ENCODE assay signal across 11 cellular contexts in the genomic region with DNA sequence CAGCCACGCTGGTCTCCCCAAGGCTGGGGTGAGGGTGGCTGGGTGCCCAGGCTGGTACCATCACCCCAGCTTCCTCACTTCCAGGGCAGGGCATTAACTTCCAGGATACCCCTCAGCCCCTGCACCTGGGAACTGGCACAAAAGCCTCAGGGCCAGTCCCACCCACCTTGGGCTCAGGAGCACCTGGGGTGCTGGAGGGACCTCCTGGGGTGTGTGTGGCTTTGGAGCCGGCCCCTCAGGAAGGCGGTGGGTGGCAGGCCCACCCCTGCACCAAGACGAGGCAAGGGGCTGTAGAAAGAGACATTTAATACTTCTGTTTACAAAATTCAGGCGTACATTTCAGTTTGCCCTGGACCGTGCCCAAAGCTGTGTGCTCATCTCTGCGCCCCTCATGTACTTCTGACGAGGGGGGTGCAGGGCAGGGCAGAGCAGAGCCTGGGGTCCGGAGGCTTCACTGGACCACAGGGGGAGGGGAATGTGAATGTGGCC. TPM values are rescaled to one million over a fixed set of nuclear protein-coding genes. Genes with fewer than 3 reads are reported as not detected.
DNase-seq lines count a peak whose midpoint lies in the region; ATAC-seq and TF ChIP-seq lines count a peak whose summit lies in the region.
"Had no signal": no experiment of that assay in that cellular context is flagged by ENCODE, and none has a peak within 500 bp of the region (broad histone marks: within the 10 kb centered on the region; RNA-seq: fewer than 3 reads in every experiment).

No MANE protein-coding gene starts in this region.

- H3K4me3 Mint-ChIP-seq in activated CD8-positive, alpha-beta memory T cell treated with anti-CD3 and anti-CD28 coated beads, Interleukin-2, amount 10 ng/mL, durations not matched to agents 7 days and 5 days, result no peak overlapping the region
- H3K4me3 Mint-ChIP-seq in effector memory CD8-positive, alpha-beta T cell, result no peak overlapping the region
- H3K4me3 Mint-ChIP-seq in progenitor cell of endocrine pancreas (ENCODE audit: low read depth), result no peak overlapping the region
- H3K4me3 Mint-ChIP-seq: CD4-positive, alpha-beta T cell; stimulated activated naive CD8-positive, alpha-beta T cell treated with anti-CD3 and anti-CD28 coated beads, Interleukin-15, Interleukin-2, amounts not matched to agents 100 ng/mL and 50 ng/mL, for 24 hours had no signal

- no peak overlapping the region for H3K27ac Mint-ChIP-seq in activated CD8-positive, alpha-beta memory T cell treated with anti-CD3 and anti-CD28 coated beads, Interleukin-2, amount 10 ng/mL, durations not matched to agents 7 days and 5 days
- H3K27ac Mint-ChIP-seq in effector memory CD8-positive, alpha-beta T cell, result peak overlapping the region; percentile 57 to 58
- H3K27ac Mint-ChIP-seq in progenitor cell of endocrine pancreas, result peak overlapping the region; percentile 90
- H3K27ac Mint-ChIP-seq: CD4-positive, alpha-beta T cell had no signal

- no peaks in the 10 kb centered on the region for H3K4me1 Mint-ChIP-seq in activated CD8-positive, alpha-beta memory T cell treated with anti-CD3 and anti-CD28 coated beads, Interleukin-2, amount 10 ng/mL, durations not matched to agents 7 days and 5 days
- H3K4me1 Mint-ChIP-seq in effector memory CD8-positive, alpha-beta T cell (ENCODE audit: low read depth in 2 of 2), result peaks cover 2 to 4% of the 10 kb centered on the region in 2 donors
- H3K4me1 Mint-ChIP-seq in progenitor cell of endocrine pancreas (ENCODE audit: low read depth), result peaks cover 1% of the 10 kb centered on the region

- no peak for TF ChIP-seq CTCF in progenitor cell of endocrine pancreas (IDR thresholded peaks at IDR 0.05; ENCODE audit: unreplicated experiment)

- H3K9me3 Mint-ChIP-seq in activated CD8-positive, alpha-beta memory T cell treated with anti-CD3 and anti-CD28 coated beads, Interleukin-2, amount 10 ng/mL, durations not matched to agents 7 days and 5 days (ENCODE audit: low read depth), result no peaks in the 10 kb centered on the region
- H3K9me3 Mint-ChIP-seq in effector memory CD8-positive, alpha-beta T cell, result no peaks in the 10 kb centered on the region
- no peaks in the 10 kb centered on the region for H3K9me3 Mint-ChIP-seq in progenitor cell of endocrine pancreas (ENCODE audit: low read depth)
- H3K9me3 Mint-ChIP-seq: CD4-positive, alpha-beta T cell; stimulated activated naive CD8-positive, alpha-beta T cell treated with anti-CD3 and anti-CD28 coated beads, Interleukin-15, Interleukin-2, amounts not matched to agents 100 ng/mL and 50 ng/mL, for 24 hours had no signal

- ATAC-seq in activated CD8-positive, alpha-beta memory T cell treated with anti-CD3 and anti-CD28 coated beads, Interleukin-2, amount 10 ng/mL, durations not matched to agents 7 days and 5 days, result no peak
- no peak for ATAC-seq in effector memory CD8-positive, alpha-beta T cell (replicated peaks)

- peaks cover 3% of the 10 kb centered on the region for H3K36me3 Mint-ChIP-seq in activated CD8-positive, alpha-beta memory T cell treated with anti-CD3 and anti-CD28 coated beads, Interleukin-2, amount 10 ng/mL, durations not matched to agents 7 days and 5 days
- H3K36me3 Mint-ChIP-seq in effector memory CD8-positive, alpha-beta T cell (ENCODE audit: insufficient read depth), result peaks cover 37% of the 10 kb centered on the region
- H3K36me3 Mint-ChIP-seq in progenitor cell of endocrine pancreas (ENCODE audit: insufficient read depth), result peaks cover 4% of the 10 kb centered on the region

- DNase-seq in activated CD8-positive, alpha-beta memory T cell treated with anti-CD3 and anti-CD28 coated beads for 24 hours, result peak; percentile 57
- no peak for DNase-seq in activated CD8-positive, alpha-beta memory T cell treated with anti-CD3 and anti-CD28 coated beads, Interleukin-2, amount 10 ng/mL, durations not matched to agents 7 days and 5 days
- DNase-seq in effector memory CD8-positive, alpha-beta T cell, result no peak
- DNase-seq in progenitor cell of endocrine pancreas (ENCODE audit: low spot score, unreplicated experiment), result no peak
- no peak for DNase-seq in ureter (ENCODE audit: low spot score)
- DNase-seq in SKM-1 treated with dmso at 0.1 percent for 144 hours (lab: John Stamatoyannopoulos, UW; ENCODE audit: unreplicated experiment), result no peak
- DNase-seq: activated naive CD4-positive, alpha-beta T cell treated with anti-CD3 and anti-CD28 coated beads, Interleukin-2, amount 50 U/mL, for 16 hours; CD4-positive, alpha-beta T cell; Karpas-422; NCI-H2227 treated with DMSO at 0.1 percent for 48 hours had no signal

- CTCF ChIA-PET in activated CD8-positive, alpha-beta memory T cell treated with anti-CD3 and anti-CD28 coated beads, Interleukin-2, amount 10 ng/mL, durations not matched to agents 7 days and 5 days (lab: Charles Lee), result interaction anchor here (1.8 to 2.9 kb wide), 2 partner anchors 40 to 93 kb away, joined by 4 to 12 read pairs; a partner anchor contains a TSS

- H3K27me3 Mint-ChIP-seq in activated CD8-positive, alpha-beta memory T cell treated with anti-CD3 and anti-CD28 coated beads, Interleukin-2, amount 10 ng/mL, durations not matched to agents 7 days and 5 days, result no peaks in the 10 kb centered on the region
- no peaks in the 10 kb centered on the region for H3K27me3 Mint-ChIP-seq in effector memory CD8-positive, alpha-beta T cell
- no peaks in the 10 kb centered on the region for H3K27me3 Mint-ChIP-seq in progenitor cell of endocrine pancreas
- H3K27me3 Mint-ChIP-seq: CD4-positive, alpha-beta T cell; stimulated activated naive CD8-positive, alpha-beta T cell treated with anti-CD3 and anti-CD28 coated beads, Interleukin-15, Interleukin-2, amounts not matched to agents 100 ng/mL and 50 ng/mL, for 24 hours had no signal

RNA-seq across cellular contexts. Expression of a gene that starts 16.8 kb away (rescaled TPM):
- 10 to 100 TPM; 24.1 to 25.4 TPM for total RNA-seq in activated CD8-positive, alpha-beta memory T cell treated with anti-CD3 and anti-CD28 coated beads, Interleukin-2, amount 10 ng/mL, durations not matched to agents 7 days and 5 days
- total RNA-seq in progenitor cell of endocrine pancreas, result 62.2 and 64.2 TPM in 2 replicates
- total RNA-seq in ureter, result 30.6 TPM

RNA-seq across cellular contexts. Expression of a gene that starts 21.5 kb away (rescaled TPM):
- 1 to 10 TPM; 8.8 to 9.6 TPM for total RNA-seq in activated CD8-positive, alpha-beta memory T cell treated with anti-CD3 and anti-CD28 coated beads, Interleukin-2, amount 10 ng/mL, durations not matched to agents 7 days and 5 days
- total RNA-seq in progenitor cell of endocrine pancreas (35.6 and 41.0 TPM in 2 replicates), ureter (66.8 TPM)

RNA-seq across cellular contexts. Expression of a gene that starts 40.2 kb away (rescaled TPM):
- 10 to 100 TPM; 43.3 to 57.7 TPM for total RNA-seq in activated CD8-positive, alpha-beta memory T cell treated with anti-CD3 and anti-CD28 coated beads, Interleukin-2, amount 10 ng/mL, durations not matched to agents 7 days and 5 days
- total RNA-seq in progenitor cell of endocrine pancreas (55.6 and 61.6 TPM in 2 replicates), ureter (78.5 TPM)

RNA-seq across cellular contexts. Expression of a gene that starts 42.3 kb away (rescaled TPM):
- 100 to 1,000 TPM; 118 to 126 TPM for total RNA-seq in activated CD8-positive, alpha-beta memory T cell treated with anti-CD3 and anti-CD28 coated beads, Interleukin-2, amount 10 ng/mL, durations not matched to agents 7 days and 5 days
- total RNA-seq in progenitor cell of endocrine pancreas (41.8 and 48.2 TPM in 2 replicates), ureter (23.0 TPM)

RNA-seq across cellular contexts. Expression of a gene that starts 55.7 kb away (rescaled TPM):
- 10 to 100 TPM; 24.7 to 30.6 TPM for total RNA-seq in activated CD8-positive, alpha-beta memory T cell treated with anti-CD3 and anti-CD28 coated beads, Interleukin-2, amount 10 ng/mL, durations not matched to agents 7 days and 5 days
- total RNA-seq in progenitor cell of endocrine pancreas (22.2 and 25.1 TPM in 2 replicates), ureter (not detected)
